In the genomic region with DNA sequence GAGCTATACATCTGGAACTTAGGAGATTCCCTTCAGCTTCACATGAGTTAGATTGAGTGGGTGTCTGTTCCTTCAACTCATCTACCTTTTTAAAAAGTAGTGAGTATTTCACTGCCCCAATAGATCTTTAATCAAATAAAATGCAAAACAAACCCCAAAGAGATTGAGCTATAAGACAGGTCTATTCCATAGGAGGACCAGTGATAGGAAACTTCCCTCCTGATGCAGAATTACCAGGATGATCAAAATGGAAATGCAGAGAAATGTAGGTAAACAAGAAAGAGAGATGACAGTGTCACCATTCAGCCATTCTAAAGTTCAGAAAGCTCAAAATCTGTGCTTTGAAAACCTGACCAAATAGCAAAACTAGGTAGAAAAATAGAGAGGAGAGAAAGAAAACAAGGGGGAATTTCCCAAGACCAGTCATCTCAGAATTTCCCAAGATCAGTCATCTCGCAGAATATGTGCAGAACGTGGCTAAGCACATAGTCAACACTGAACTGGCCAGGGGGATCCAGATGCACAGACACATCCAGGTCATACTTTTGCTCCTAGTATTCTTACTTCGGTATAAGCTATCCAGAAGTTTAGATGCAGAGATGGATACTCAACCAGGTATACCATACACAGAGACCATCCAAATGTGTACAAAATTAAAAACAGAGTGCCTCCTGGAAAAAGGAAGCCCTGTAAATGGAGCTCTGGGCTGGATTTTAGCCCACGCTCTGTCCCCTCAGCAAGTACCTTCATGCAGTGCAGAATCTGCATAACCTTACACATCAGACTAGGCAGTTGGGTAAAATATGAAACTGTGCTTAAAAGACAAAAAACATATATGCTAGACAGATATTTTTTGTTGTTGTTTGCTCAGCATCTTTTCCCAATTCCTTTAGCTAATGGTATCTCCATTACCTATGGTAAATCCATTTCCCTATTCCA, we compare ENCODE assay signal across 8 cellular contexts. TPM values are rescaled to one million over a fixed set of nuclear protein-coding genes. Genes with fewer than 3 reads are reported as not detected.
DNase-seq lines count a peak whose midpoint lies in the region; ATAC-seq lines count a peak whose summit lies in the region.

No MANE protein-coding gene starts in this region.

- H3K27me3 Mint-ChIP-seq in activated CD4-positive, alpha-beta memory T cell treated with anti-CD3 and anti-CD28 coated beads for 36 hours, result no peaks in the 10 kb centered on the region

- CTCF ChIA-PET in activated CD4-positive, alpha-beta memory T cell treated with anti-CD3 and anti-CD28 coated beads for 36 hours (lab: Charles Lee), result interaction anchor here (0.9 to 2.4 kb wide), 5 partner anchors 27 to 123 kb away, joined by 3 to 11 read pairs (median 4); no protein-coding TSS in a partner anchor

- peaks cover 25% of the 10 kb centered on the region for H3K4me1 Mint-ChIP-seq in activated CD4-positive, alpha-beta memory T cell treated with anti-CD3 and anti-CD28 coated beads for 36 hours (ENCODE audit: low read depth)

- ATAC-seq in GM18870 (IDR thresholded peaks at IDR 0.05; ENCODE audit: unreplicated experiment) (peak; percentile 87), HG02678 (IDR thresholded peaks at IDR 0.05; ENCODE audit: unreplicated experiment) (peak; percentile 85)

- intact Hi-C loops in activated CD4-positive, alpha-beta memory T cell treated with anti-CD3 and anti-CD28 coated beads for 36 hours (cut with micrococcal nuclease), result loop anchor here (1.0 to 2.0 kb wide), 7 partner anchors 27 to 432 kb away; a partner anchor contains a TSS

- POLR2A ChIA-PET in activated CD4-positive, alpha-beta memory T cell treated with anti-CD3 and anti-CD28 coated beads for 36 hours (lab: Charles Lee), result interaction anchor here (0.7 to 2.5 kb wide), 4 partner anchors 10 to 28 kb away, joined by 3 to 5 read pairs (median 4); a partner anchor contains a TSS

- DNase-seq in activated CD4-positive, alpha-beta memory T cell treated with anti-CD3 and anti-CD28 coated beads for 36 hours, result peak; percentile 73
- peak; percentile 60 for DNase-seq in stimulated activated CD4-positive, alpha-beta T cell treated with anti-CD3 and anti-CD28 coated beads, Interleukin-1b, Interleukin-23, amount 100 ng/mL, for 48 hours
- no peak for DNase-seq in activated CD8-positive, alpha-beta memory T cell treated with anti-CD3 and anti-CD28 coated beads for 24 hours
- DNase-seq in NCI-H748 (lab: John Stamatoyannopoulos, UW; ENCODE audit: unreplicated experiment) (no peak), NCI-H774 (lab: John Stamatoyannopoulos, UW) (no peak), hepatic stellate cell (ENCODE audit: low spot score) (no peak)

- no peaks in the 10 kb centered on the region for H3K36me3 Mint-ChIP-seq in activated CD4-positive, alpha-beta memory T cell treated with anti-CD3 and anti-CD28 coated beads for 36 hours

- no peak overlapping the region for H3K4me3 Mint-ChIP-seq in activated CD4-positive, alpha-beta memory T cell treated with anti-CD3 and anti-CD28 coated beads for 36 hours

- H3K27ac Mint-ChIP-seq in activated CD4-positive, alpha-beta memory T cell treated with anti-CD3 and anti-CD28 coated beads for 36 hours, result peak overlapping the region; percentile 39

- no peaks in the 10 kb centered on the region for H3K9me3 Mint-ChIP-seq in activated CD4-positive, alpha-beta memory T cell treated with anti-CD3 and anti-CD28 coated beads for 36 hours

RNA-seq across cellular contexts. Expression of a gene that starts 27.4 kb away (rescaled TPM):
- 1 to 10 TPM; 7.6 to 7.7 TPM for total RNA-seq in activated CD4-positive, alpha-beta memory T cell treated with anti-CD3 and anti-CD28 coated beads for 36 hours

RNA-seq across cellular contexts. Expression of a gene that starts 55.5 kb away (rescaled TPM):
- total RNA-seq in activated CD4-positive, alpha-beta memory T cell treated with anti-CD3 and anti-CD28 coated beads for 36 hours, result 10 to 100 TPM; 30.5 to 30.9 TPM

Comparison
In these comparisons a context has a peak if more than half of its experiments do, and no peak if none do; other contexts are left out.
1. DNase-seq: peak in activated CD4-positive, alpha-beta memory T cell treated with anti-CD3 and anti-CD28 coated beads for 36 hours (single experiment) and stimulated activated CD4-positive, alpha-beta T cell treated with anti-CD3 and anti-CD28 coated beads, Interleukin-1b, Interleukin-23, amount 100 ng/mL, for 48 hours (single experiment); none in activated CD8-positive, alpha-beta memory T cell treated with anti-CD3 and anti-CD28 coated beads for 24 hours (single experiment), NCI-H748 (single experiment), NCI-H774 (single experiment) and hepatic stellate cell (single experiment).